ENCODE assay signal across 11 cellular contexts in the genomic region with DNA sequence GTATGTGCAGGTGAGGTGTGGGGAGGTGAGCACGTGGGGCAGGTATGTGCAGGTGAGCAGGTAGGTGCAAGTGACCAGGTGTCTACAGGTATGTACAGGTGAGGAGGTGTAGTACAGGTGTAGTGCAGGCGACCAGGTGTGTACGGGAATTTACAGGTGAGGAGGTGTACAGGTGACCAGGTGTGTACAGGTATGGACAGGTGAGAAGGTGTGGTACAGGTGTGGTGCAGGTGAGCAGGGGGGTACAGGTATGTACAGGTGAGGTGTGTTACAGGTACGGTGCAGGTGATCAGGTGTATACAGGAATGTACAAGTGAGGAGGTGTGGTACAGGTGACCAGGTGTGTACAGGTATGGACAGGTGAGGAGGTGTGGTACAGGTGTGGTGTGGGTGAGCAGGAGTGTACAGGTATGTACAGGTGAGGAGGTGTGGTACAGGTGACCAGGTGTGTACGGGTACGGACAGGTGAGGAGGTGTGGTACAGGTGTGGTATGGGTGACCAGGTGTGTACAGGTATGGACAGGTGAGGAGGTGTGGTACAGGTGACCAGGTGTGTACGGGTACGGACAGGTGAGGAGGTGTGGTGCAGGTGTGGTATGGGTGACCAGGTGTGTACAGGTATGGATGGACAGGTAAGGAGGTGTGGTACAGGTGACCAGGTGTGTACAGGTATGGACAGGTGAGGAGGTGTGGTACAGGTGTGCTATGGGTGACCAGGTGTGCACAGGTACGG. TPM values are rescaled to one million over a fixed set of nuclear protein-coding genes. Genes with fewer than 3 reads are reported as not detected.
DNase-seq lines count a peak whose midpoint lies in the region; ATAC-seq and TF ChIP-seq lines count a peak whose summit lies in the region.
"Had no signal": no experiment of that assay in that cellular context is flagged by ENCODE, and none has a peak within 500 bp of the region (broad histone marks: within the 10 kb centered on the region; RNA-seq: fewer than 3 reads in every experiment).

No MANE protein-coding gene starts in this region.

- CTCF ChIA-PET in WTC11 (lab: Charles Lee), result no interaction called here

- peaks cover 8% of the 10 kb centered on the region for H3K9me3 Mint-ChIP-seq in T-helper 2 cell treated with Interferon-gamma antibody and Interleukin-4, amounts not matched to agents 5 μg/mL and 100 μg/mL, for 36 hours
- H3K9me3 Mint-ChIP-seq in WTC11, result no peaks in the 10 kb centered on the region
- H3K9me3 Mint-ChIP-seq: memory B cell had no signal

- TF ChIP-seq POLR2A in lower leg skin (IDR thresholded peaks at IDR 0.05), result no peak

- H3K27me3 Mint-ChIP-seq in T-helper 2 cell treated with Interferon-gamma antibody and Interleukin-4, amounts not matched to agents 5 μg/mL and 100 μg/mL, for 36 hours (ENCODE audit: low read depth), result no peaks in the 10 kb centered on the region
- H3K27me3 Mint-ChIP-seq in WTC11 (ENCODE audit: low read depth), result no peaks in the 10 kb centered on the region

- ATAC-seq in WTC11 (no peak), sciatic nerve (peak; percentile 57), GM19463 (IDR thresholded peaks at IDR 0.05; ENCODE audit: unreplicated experiment) (no peak), GM21717 (IDR thresholded peaks at IDR 0.05; ENCODE audit: unreplicated experiment) (no peak)

- H3K4me3 ChIP-seq in lower leg skin (ENCODE audit: low read depth, poor library complexity, severe bottlenecking), result no peak overlapping the region
- H3K4me3 ChIP-seq: skin epidermis had no signal

- H3K27ac Mint-ChIP-seq in T-helper 2 cell treated with Interferon-gamma antibody and Interleukin-4, amounts not matched to agents 5 μg/mL and 100 μg/mL, for 36 hours, result peak overlapping the region; percentile 75
- 0 out of 2 replicates have a peak overlapping the region, but pooled peaks have one; percentile 11 for H3K27ac Mint-ChIP-seq in WTC11
- H3K27ac Mint-ChIP-seq: memory B cell had no signal

- TF ChIP-seq CTCF in WTC11 (IDR thresholded peaks at IDR 0.05) (no peak), lower leg skin (IDR thresholded peaks at IDR 0.05) (peak in 1 of 3 donors; percentile 50)

- peaks cover 2% of the 10 kb centered on the region for H3K4me1 Mint-ChIP-seq in T-helper 2 cell treated with Interferon-gamma antibody and Interleukin-4, amounts not matched to agents 5 μg/mL and 100 μg/mL, for 36 hours (ENCODE audit: low read depth)
- peaks cover 9% of the 10 kb centered on the region for H3K4me1 Mint-ChIP-seq in WTC11

- no peaks in the 10 kb centered on the region for H3K36me3 Mint-ChIP-seq in T-helper 2 cell treated with Interferon-gamma antibody and Interleukin-4, amounts not matched to agents 5 μg/mL and 100 μg/mL, for 36 hours (ENCODE audit: low read depth)
- peaks cover 49% of the 10 kb centered on the region for H3K36me3 Mint-ChIP-seq in WTC11

- WGBS in lower leg skin, 2 donors, result 59 to 61% methylated on average over 9 of the region's 9 CpGs

- intact Hi-C loops in sciatic nerve (cut with DNase I), result no loop called here
- intact Hi-C loops in lower leg skin (cut with DNase I; ENCODE audit: low total_unique reads), result no loop called here

- POLR2A ChIA-PET in WTC11 (lab: Charles Lee), result no interaction called here

- no peak for DNase-seq in T-helper 2 cell treated with Interferon-gamma antibody and Interleukin-4, amounts not matched to agents 5 μg/mL and 100 μg/mL, for 36 hours (ENCODE audit: low spot score)
- DNase-seq in T-helper 2 cell (no peak), WTC11 (ENCODE audit: low spot score) (no peak), fibroblast of gingiva (ENCODE audit: low read depth) (peak; percentile 75), sciatic nerve (ENCODE audit: low spot score) (no peak), lower leg skin (ENCODE audit: low spot score in 2 of 2) (no peak)
- DNase-seq: NCI-H69 had no signal

- peak overlapping the region; percentile 15 for H3K4me3 Mint-ChIP-seq in T-helper 2 cell treated with Interferon-gamma antibody and Interleukin-4, amounts not matched to agents 5 μg/mL and 100 μg/mL, for 36 hours
- no peak overlapping the region for H3K4me3 Mint-ChIP-seq in WTC11
- H3K4me3 Mint-ChIP-seq: memory B cell had no signal

TF ChIP-seq in WTC11, 78 proteins besides CTCF, POLR2A, EP300 and RAD21:
- no peak for TF ChIP-seq ZNF263 (CRISPR knock-in tag; IDR thresholded peaks at IDR 0.05; ENCODE audit: low read depth)
- TF ChIP-seq, protein P1, sequence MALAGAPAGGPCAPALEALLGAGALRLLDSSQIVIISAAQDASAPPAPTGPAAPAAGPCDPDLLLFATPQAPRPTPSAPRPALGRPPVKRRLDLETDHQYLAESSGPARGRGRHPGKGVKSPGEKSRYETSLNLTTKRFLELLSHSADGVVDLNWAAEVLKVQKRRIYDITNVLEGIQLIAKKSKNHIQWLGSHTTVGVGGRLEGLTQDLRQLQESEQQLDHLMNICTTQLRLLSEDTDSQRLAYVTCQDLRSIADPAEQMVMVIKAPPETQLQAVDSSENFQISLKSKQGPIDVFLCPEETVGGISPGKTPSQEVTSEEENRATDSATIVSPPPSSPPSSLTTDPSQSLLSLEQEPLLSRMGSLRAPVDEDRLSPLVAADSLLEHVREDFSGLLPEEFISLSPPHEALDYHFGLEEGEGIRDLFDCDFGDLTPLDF (CRISPR knock-in tag; IDR thresholded peaks at IDR 0.05), result no peak
- TF ChIP-seq, protein P2, sequence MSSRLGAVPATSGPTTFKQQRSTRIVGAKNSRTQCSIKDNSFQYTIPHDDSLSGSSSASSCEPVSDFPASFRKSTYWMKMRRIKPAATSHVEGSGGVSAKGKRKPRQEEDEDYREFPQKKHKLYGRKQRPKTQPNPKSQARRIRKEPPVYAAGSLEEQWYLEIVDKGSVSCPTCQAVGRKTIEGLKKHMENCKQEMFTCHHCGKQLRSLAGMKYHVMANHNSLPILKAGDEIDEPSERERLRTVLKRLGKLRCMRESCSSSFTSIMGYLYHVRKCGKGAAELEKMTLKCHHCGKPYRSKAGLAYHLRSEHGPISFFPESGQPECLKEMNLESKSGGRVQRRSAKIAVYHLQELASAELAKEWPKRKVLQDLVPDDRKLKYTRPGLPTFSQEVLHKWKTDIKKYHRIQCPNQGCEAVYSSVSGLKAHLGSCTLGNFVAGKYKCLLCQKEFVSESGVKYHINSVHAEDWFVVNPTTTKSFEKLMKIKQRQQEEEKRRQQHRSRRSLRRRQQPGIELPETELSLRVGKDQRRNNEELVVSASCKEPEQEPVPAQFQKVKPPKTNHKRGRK (CRISPR knock-in tag; IDR thresholded peaks at IDR 0.05; ENCODE audit: borderline replicate concordance), result no peak
- TF ChIP-seq TCF7 (CRISPR knock-in tag; IDR thresholded peaks at IDR 0.05; ENCODE audit: low read depth), result no peak
- no peak for TF ChIP-seq ZNF416 (CRISPR knock-in tag; IDR thresholded peaks at IDR 0.05)
- no peak for TF ChIP-seq ATF1 (CRISPR knock-in tag; IDR thresholded peaks at IDR 0.05)
- no peak for TF ChIP-seq ZNF232 (CRISPR knock-in tag; IDR thresholded peaks at IDR 0.05)
- no peak for TF ChIP-seq ZNF425 (CRISPR knock-in tag; conservative IDR thresholded peaks at IDR 0.05)
- TF ChIP-seq, protein P3, sequence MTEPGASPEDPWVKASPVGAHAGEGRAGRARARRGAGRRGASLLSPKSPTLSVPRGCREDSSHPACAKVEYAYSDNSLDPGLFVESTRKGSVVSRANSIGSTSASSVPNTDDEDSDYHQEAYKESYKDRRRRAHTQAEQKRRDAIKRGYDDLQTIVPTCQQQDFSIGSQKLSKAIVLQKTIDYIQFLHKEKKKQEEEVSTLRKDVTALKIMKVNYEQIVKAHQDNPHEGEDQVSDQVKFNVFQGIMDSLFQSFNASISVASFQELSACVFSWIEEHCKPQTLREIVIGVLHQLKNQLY (CRISPR knock-in tag; IDR thresholded peaks at IDR 0.05), result no peak

RNA-seq across cellular contexts. Expression of gene DBNDD1, which starts 12.8 kb away (rescaled TPM):
- total RNA-seq in WTC11 (2021), result 74.8 to 77.0 TPM (median 75.0 TPM) in 3 replicates
- 1.8 TPM for total RNA-seq in sciatic nerve
- 1 to 10 TPM; 2.3 to 8.8 (median 7.3) TPM for total RNA-seq in lower leg skin

RNA-seq across cellular contexts. Expression of gene PRDM7, which starts 45.0 kb away (rescaled TPM):
- 0.07 TPM in 1 of 3 replicates, not detected in the others for total RNA-seq in WTC11 (2021)
- not detected for total RNA-seq in sciatic nerve
- total RNA-seq in lower leg skin, result not detected
